2 cellular contexts compared by ENCODE assay signal in the genomic region with DNA sequence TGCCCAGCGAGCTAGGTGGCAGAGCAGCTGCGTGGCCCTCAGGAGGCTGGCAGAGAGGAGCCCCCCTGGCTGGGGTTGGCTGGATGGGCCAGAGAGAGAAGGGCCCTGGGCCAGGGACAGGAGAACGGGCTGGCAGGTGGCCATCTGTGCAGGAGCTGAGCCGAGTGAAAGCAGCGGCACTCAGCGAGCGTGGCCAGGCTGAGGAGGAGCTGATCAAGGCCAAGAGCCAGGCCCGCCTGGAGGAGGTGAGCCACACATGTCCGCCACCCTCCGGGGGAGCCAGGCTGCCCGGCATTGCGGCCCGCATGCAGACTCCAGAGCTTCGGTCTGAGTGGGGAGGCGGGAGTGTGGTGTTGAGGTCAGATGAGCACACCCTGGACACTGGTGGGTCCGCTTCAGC.
TF ChIP-seq lines count a peak whose summit lies in the region.

No MANE protein-coding gene starts in this region.

TF ChIP-seq in WTC11, 78 proteins besides CTCF, POLR2A, EP300 and RAD21:
- TF ChIP-seq, protein P1, sequence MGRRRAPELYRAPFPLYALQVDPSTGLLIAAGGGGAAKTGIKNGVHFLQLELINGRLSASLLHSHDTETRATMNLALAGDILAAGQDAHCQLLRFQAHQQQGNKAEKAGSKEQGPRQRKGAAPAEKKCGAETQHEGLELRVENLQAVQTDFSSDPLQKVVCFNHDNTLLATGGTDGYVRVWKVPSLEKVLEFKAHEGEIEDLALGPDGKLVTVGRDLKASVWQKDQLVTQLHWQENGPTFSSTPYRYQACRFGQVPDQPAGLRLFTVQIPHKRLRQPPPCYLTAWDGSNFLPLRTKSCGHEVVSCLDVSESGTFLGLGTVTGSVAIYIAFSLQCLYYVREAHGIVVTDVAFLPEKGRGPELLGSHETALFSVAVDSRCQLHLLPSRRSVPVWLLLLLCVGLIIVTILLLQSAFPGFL (CRISPR knock-in tag; IDR thresholded peaks at IDR 0.05; ENCODE audit: borderline replicate concordance) = no peak
- TF ChIP-seq, protein P2, sequence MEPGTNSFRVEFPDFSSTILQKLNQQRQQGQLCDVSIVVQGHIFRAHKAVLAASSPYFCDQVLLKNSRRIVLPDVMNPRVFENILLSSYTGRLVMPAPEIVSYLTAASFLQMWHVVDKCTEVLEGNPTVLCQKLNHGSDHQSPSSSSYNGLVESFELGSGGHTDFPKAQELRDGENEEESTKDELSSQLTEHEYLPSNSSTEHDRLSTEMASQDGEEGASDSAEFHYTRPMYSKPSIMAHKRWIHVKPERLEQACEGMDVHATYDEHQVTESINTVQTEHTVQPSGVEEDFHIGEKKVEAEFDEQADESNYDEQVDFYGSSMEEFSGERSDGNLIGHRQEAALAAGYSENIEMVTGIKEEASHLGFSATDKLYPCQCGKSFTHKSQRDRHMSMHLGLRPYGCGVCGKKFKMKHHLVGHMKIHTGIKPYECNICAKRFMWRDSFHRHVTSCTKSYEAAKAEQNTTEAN (CRISPR knock-in tag; IDR thresholded peaks at IDR 0.05) = no peak
- TF ChIP-seq, protein P3, sequence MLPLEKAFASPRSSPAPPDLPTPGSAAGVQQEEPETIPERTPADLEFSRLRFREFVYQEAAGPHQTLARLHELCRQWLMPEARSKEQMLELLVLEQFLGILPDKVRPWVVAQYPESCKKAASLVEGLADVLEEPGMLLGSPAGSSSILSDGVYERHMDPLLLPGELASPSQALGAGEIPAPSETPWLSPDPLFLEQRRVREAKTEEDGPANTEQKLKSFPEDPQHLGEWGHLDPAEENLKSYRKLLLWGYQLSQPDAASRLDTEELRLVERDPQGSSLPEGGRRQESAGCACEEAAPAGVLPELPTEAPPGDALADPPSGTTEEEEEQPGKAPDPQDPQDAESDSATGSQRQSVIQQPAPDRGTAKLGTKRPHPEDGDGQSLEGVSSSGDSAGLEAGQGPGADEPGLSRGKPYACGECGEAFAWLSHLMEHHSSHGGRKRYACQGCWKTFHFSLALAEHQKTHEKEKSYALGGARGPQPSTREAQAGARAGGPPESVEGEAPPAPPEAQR (CRISPR knock-in tag; IDR thresholded peaks at IDR 0.05) = no peak
- TF ChIP-seq, protein P4, sequence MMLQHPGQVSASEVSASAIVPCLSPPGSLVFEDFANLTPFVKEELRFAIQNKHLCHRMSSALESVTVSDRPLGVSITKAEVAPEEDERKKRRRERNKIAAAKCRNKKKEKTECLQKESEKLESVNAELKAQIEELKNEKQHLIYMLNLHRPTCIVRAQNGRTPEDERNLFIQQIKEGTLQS (CRISPR knock-in tag; conservative IDR thresholded peaks at IDR 0.05) = no peak
- TF ChIP-seq, protein P5, sequence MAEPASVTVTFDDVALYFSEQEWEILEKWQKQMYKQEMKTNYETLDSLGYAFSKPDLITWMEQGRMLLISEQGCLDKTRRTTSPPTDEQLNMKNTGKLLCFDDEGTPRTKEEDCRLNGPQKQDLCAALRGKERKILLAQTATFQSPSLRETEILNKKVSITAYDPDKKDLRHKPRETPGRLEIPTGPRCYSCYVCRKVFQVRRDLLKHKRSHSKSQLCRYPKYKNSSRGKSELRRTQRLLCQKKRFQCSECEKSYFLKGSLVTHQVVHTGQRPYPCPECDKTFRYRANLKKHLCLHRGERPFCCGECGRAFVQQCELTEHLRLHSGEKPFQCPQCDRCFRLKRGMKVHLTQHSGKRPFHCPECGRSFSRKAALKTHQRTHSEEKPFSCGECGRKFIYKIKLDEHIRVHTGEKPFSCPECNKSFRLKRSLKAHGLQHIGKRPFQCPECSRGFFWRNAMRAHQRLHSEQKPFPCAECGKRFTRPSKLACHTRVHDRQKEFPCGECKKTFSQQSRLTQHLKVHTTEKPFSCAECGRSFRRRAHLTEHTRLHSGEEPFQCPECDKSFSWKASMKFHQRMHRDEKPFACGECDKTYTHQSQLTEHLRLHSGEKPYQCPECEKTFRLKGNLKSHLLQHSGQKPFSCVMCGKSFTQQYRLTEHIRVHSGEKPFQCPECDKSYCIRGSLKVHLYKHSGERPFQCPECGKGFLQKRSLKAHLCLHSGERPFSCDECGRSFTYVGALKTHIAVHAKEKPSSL (CRISPR knock-in tag; conservative IDR thresholded peaks at IDR 0.05) = no peak
- TF ChIP-seq ZNF423 (CRISPR knock-in tag; IDR thresholded peaks at IDR 0.05) (no peak), ZNF671 (CRISPR knock-in tag; IDR thresholded peaks at IDR 0.05) (no peak), OVOL2 (CRISPR knock-in tag; IDR thresholded peaks at IDR 0.05; ENCODE audit: borderline replicate concordance) (no peak), SP1 (CRISPR knock-in tag; conservative IDR thresholded peaks at IDR 0.05) (no peak), NFATC4 (CRISPR knock-in tag; IDR thresholded peaks at IDR 0.05) (no peak)
- TF ChIP-seq, protein P6, sequence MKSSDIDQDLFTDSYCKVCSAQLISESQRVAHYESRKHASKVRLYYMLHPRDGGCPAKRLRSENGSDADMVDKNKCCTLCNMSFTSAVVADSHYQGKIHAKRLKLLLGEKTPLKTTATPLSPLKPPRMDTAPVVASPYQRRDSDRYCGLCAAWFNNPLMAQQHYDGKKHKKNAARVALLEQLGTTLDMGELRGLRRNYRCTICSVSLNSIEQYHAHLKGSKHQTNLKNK (CRISPR knock-in tag; IDR thresholded peaks at IDR 0.05) = no peak

TF ChIP-seq in HepG2, 621 proteins besides CTCF, POLR2A, EP300 and RAD21:
- TF ChIP-seq MEF2D (CRISPR knock-in tag; IDR thresholded peaks at IDR 0.05) = no peak
- peak; percentile 21; the same call in 1 of the 2 replicates for TF ChIP-seq MTA1 (CRISPR knock-in tag; IDR thresholded peaks at IDR 0.05; ENCODE audit: borderline replicate concordance)
- TF ChIP-seq, protein P7, sequence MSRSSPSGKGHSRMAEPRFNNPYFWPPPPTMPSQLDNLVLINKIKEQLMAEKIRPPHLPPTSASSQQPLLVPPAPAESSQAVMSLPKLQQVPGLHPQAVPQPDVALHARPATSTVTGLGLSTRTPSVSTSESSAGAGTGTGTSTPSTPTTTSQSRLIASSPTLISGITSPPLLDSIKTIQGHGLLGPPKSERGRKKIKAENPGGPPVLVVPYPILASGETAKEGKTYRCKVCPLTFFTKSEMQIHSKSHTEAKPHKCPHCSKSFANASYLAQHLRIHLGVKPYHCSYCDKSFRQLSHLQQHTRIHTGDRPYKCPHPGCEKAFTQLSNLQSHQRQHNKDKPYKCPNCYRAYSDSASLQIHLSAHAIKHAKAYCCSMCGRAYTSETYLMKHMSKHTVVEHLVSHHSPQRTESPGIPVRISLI (CRISPR knock-in tag; IDR thresholded peaks at IDR 0.05; ENCODE audit: borderline replicate concordance) = no peak
- TF ChIP-seq ZNF263 (CRISPR knock-in tag; IDR thresholded peaks at IDR 0.05) = no peak
- TF ChIP-seq HNRNPL (IDR thresholded peaks at IDR 0.05; ENCODE audit: low read depth, low read length) = 0 out of 2 replicates have a peak, but pooled peaks have one; percentile 19
- 0 out of 2 replicates have a peak, but pooled peaks have one; percentile 27 for TF ChIP-seq RBFOX2 (IDR thresholded peaks at IDR 0.05; ENCODE audit: low read depth, low read length)
- TF ChIP-seq, protein P8, sequence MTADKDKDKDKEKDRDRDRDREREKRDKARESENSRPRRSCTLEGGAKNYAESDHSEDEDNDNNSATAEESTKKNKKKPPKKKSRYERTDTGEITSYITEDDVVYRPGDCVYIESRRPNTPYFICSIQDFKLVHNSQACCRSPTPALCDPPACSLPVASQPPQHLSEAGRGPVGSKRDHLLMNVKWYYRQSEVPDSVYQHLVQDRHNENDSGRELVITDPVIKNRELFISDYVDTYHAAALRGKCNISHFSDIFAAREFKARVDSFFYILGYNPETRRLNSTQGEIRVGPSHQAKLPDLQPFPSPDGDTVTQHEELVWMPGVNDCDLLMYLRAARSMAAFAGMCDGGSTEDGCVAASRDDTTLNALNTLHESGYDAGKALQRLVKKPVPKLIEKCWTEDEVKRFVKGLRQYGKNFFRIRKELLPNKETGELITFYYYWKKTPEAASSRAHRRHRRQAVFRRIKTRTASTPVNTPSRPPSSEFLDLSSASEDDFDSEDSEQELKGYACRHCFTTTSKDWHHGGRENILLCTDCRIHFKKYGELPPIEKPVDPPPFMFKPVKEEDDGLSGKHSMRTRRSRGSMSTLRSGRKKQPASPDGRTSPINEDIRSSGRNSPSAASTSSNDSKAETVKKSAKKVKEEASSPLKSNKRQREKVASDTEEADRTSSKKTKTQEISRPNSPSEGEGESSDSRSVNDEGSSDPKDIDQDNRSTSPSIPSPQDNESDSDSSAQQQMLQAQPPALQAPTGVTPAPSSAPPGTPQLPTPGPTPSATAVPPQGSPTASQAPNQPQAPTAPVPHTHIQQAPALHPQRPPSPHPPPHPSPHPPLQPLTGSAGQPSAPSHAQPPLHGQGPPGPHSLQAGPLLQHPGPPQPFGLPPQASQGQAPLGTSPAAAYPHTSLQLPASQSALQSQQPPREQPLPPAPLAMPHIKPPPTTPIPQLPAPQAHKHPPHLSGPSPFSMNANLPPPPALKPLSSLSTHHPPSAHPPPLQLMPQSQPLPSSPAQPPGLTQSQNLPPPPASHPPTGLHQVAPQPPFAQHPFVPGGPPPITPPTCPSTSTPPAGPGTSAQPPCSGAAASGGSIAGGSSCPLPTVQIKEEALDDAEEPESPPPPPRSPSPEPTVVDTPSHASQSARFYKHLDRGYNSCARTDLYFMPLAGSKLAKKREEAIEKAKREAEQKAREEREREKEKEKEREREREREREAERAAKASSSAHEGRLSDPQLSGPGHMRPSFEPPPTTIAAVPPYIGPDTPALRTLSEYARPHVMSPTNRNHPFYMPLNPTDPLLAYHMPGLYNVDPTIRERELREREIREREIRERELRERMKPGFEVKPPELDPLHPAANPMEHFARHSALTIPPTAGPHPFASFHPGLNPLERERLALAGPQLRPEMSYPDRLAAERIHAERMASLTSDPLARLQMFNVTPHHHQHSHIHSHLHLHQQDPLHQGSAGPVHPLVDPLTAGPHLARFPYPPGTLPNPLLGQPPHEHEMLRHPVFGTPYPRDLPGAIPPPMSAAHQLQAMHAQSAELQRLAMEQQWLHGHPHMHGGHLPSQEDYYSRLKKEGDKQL (CRISPR knock-in tag; IDR thresholded peaks at IDR 0.05; ENCODE audit: low read depth) = no peak
- no peak for TF ChIP-seq ZEB1 (IDR thresholded peaks at IDR 0.05; ENCODE audit: insufficient replicate concordance, low read depth)
- no peak for TF ChIP-seq ZNF75D (CRISPR knock-in tag; IDR thresholded peaks at IDR 0.05; ENCODE audit: borderline replicate concordance)
- no peak for TF ChIP-seq ZNF496 (CRISPR knock-in tag; IDR thresholded peaks at IDR 0.05; ENCODE audit: insufficient replicate concordance)
